ENCODE assay signal across 1 cellular context in genomic region chr5:122150128-122150685, GRCh38.
TF ChIP-seq lines count a peak whose summit lies in the region.

No MANE protein-coding gene starts in this region.

TF ChIP-seq in IMR-90, 13 proteins besides CTCF, POLR2A, EP300 and RAD21 (continued from another document):
- TF ChIP-seq USF2 (IDR thresholded peaks at IDR 0.05; ENCODE audit: low read depth, low read length) (no peak), RCOR1 (IDR thresholded peaks at IDR 0.05; ENCODE audit: insufficient replicate concordance, low read length) (no peak), NFE2L2 (IDR thresholded peaks at IDR 0.05; ENCODE audit: low read depth, low read length) (no peak), MXI1 (IDR thresholded peaks at IDR 0.05; ENCODE audit: borderline replicate concordance, low read depth, low read length) (no peak), BHLHE40 (IDR thresholded peaks at IDR 0.05; ENCODE audit: low read depth, low read length) (no peak), CHD1 (IDR thresholded peaks at IDR 0.05; ENCODE audit: low read depth, low read length) (no peak), MAZ (IDR thresholded peaks at IDR 0.05; ENCODE audit: borderline replicate concordance, low read depth, low read length) (no peak), CEBPB (IDR thresholded peaks at IDR 0.05; ENCODE audit: low read depth, low read length) (no peak)
